ENCODE assay signal across 9 cellular contexts in the genomic region with DNA sequence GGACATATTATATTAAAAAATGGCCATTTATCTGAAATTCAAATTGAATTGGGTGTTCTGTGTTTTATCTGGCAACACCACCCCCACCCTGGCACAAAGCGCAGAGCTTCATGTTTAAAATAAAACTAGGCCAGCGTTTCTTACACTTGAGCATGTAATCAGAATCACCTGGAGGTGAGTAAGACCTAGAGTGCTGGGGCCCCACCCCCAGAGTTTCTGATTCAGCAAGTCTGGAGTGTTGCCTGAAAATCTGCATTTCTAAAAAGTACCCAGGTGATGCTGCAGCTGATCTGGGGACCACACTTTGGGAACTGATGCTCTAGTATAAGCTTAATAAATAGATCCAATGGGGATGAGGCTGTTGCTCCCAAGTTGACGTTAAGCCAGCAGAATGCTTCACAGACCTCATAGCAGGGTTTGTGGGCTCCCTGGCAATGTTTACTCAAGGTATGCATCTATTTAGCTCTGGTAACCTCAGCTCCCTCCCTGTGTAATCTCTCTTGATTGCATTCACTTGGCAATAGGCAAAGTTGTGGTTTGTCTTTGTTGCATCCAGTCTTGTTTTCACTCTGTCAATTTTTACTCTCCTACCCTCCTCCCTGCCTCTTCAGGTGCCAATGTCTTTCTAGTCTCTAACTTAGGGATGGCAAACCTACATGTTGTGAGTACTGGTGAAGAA.
DNase-seq lines count a peak whose midpoint lies in the region; ATAC-seq, FAIRE-seq and TF ChIP-seq lines count a peak whose summit lies in the region.
"Had no signal": no experiment of that assay in that cellular context is flagged by ENCODE, and none has a peak within 500 bp of the region (broad histone marks: within the 10 kb centered on the region; RNA-seq: fewer than 3 reads in every experiment).

No MANE protein-coding gene starts in this region.

- no peak for FAIRE-seq in bronchial epithelial cell (lab: Jason Lieb, UNC)
- FAIRE-seq in D721Med (lab: Jason Lieb, UNC) = no peak

- DNase-seq in bronchial epithelial cell (ENCODE audit: low read depth) (peak; percentile 60), glomerular visceral epithelial cell (ENCODE audit: extremely low spot score) (no peak), D721Med (ENCODE audit: insufficient read length, low spot score) (no peak), GM19238 (ENCODE audit: insufficient read length, low spot score) (no peak), D341Med (ENCODE audit: low spot score) (no peak)

- peak; percentile 87 for ATAC-seq in GM18907 (IDR thresholded peaks at IDR 0.05; ENCODE audit: unreplicated experiment)
- peak; percentile 78 for ATAC-seq in GM21786 (IDR thresholded peaks at IDR 0.05; ENCODE audit: unreplicated experiment)
- peak; percentile 70 for ATAC-seq in HG03469 (IDR thresholded peaks at IDR 0.05; ENCODE audit: unreplicated experiment)
- ATAC-seq: heart left ventricle had no signal

- no peak for TF ChIP-seq CTCF in bronchial epithelial cell (IDR thresholded peaks at IDR 0.05; ENCODE audit: insufficient read depth, low read length, severe bottlenecking)
- no peak for TF ChIP-seq CTCF in D721Med (IDR thresholded peaks at IDR 0.05; ENCODE audit: insufficient read depth, missing control alignments)

- H3K27me3 ChIP-seq in bronchial epithelial cell (ENCODE audit: control insufficient read depth, insufficient read depth, low read length) = no peaks in the 10 kb centered on the region
- H3K27me3 ChIP-seq: heart left ventricle had no signal

- H3K4me3 ChIP-seq in bronchial epithelial cell (ENCODE audit: low read depth, low read length) = no peak overlapping the region
- H3K4me3 ChIP-seq: heart left ventricle had no signal

- no peaks in the 10 kb centered on the region for H3K36me3 ChIP-seq in bronchial epithelial cell (ENCODE audit: control insufficient read depth, insufficient read depth, low read length)
- H3K36me3 ChIP-seq: heart left ventricle had no signal
